Comparison of ENCODE assay signal across 8 cellular contexts in genomic region chr17:64661041-64661730, GRCh38. TPM values are rescaled to one million over a fixed set of nuclear protein-coding genes. Genes with fewer than 3 reads are reported as not detected.
DNase-seq lines count a peak whose midpoint lies in the region; ATAC-seq, FAIRE-seq and TF ChIP-seq lines count a peak whose summit lies in the region.
"Not testable (repeated sequence)": the region's sequence is repeated elsewhere in the genome, so short reads cannot be mapped to it uniquely, and the experiment has no call there.

No MANE protein-coding gene starts in this region.

- H3K4me3 Mint-ChIP-seq in IgD-negative memory B cell (peak overlapping the region; percentile 95 to 99 (median 98)), endodermal cell (peak overlapping the region; percentile 98)
- H3K4me3 Mint-ChIP-seq in activated T-helper 1 cell treated with anti-CD3 and anti-CD28 coated beads, Interleukin-12 subunit alpha, Interleukin-12 subunit beta, Interleukin-2, Interleukin-4 antibody, amounts not matched to agents 30 ng/mL and 10 ng/mL and 1 ng/mL, durations not matched to agents 14 hours and 24 hours and 36 hours = peak overlapping the region; percentile 95

- TF ChIP-seq POLR2A in spleen (IDR thresholded peaks at IDR 0.05) = not testable (repeated sequence)

- not testable (repeated sequence) for H3K27me3 Mint-ChIP-seq in IgD-negative memory B cell; activated T-helper 1 cell treated with anti-CD3 and anti-CD28 coated beads, Interleukin-12 subunit alpha, Interleukin-12 subunit beta, Interleukin-2, Interleukin-4 antibody, amounts not matched to agents 30 ng/mL and 10 ng/mL and 1 ng/mL, durations not matched to agents 14 hours and 24 hours and 36 hours (ENCODE audit: insufficient read depth); endodermal cell (ENCODE audit: insufficient read depth)

- H3K27ac ChIP-seq in endodermal cell (ENCODE audit: low read depth, low read length) = not testable (repeated sequence)
- H3K27ac ChIP-seq in lower lobe of right lung (peak overlapping the region; percentile 92), spleen (peak overlapping the region; percentile 86 to 98 (median 96)), upper lobe of right lung (peak overlapping the region; percentile 91)

- peak overlapping the region; percentile 63 for H3K9ac ChIP-seq in endodermal cell (ENCODE audit: extremely low read depth, low read length, poor library complexity, severe bottlenecking)

- H3K36me3 ChIP-seq in endodermal cell (ENCODE audit: control insufficient read depth, insufficient read depth, low read length); lower lobe of right lung; spleen; upper lobe of right lung: not testable (repeated sequence)

- ATAC-seq in lower lobe of right lung (peak; percentile 10 to 34), upper lobe of right lung (peak; percentile 9)

- H3K9me3 Mint-ChIP-seq in IgD-negative memory B cell; activated T-helper 1 cell treated with anti-CD3 and anti-CD28 coated beads, Interleukin-12 subunit alpha, Interleukin-12 subunit beta, Interleukin-2, Interleukin-4 antibody, amounts not matched to agents 30 ng/mL and 10 ng/mL and 1 ng/mL, durations not matched to agents 14 hours and 24 hours and 36 hours; endodermal cell: not testable (repeated sequence)

- H3K4me1 ChIP-seq in endodermal cell (ENCODE audit: control insufficient read depth, insufficient read depth, low read length) = not testable (repeated sequence)
- peaks cover 42% of the 10 kb centered on the region for H3K4me1 ChIP-seq in lower lobe of right lung
- peaks cover 25 to 60% (median 47%) of the 10 kb centered on the region in 6 donors for H3K4me1 ChIP-seq in spleen
- H3K4me1 ChIP-seq in upper lobe of right lung = peaks cover 45% of the 10 kb centered on the region

- peak overlapping the region; percentile 85 for H3K4me3 ChIP-seq in endodermal cell (ENCODE audit: low read length)
- H3K4me3 ChIP-seq in lower lobe of right lung = peak overlapping the region; percentile 69
- peak overlapping the region; percentile 47 to 86 (median 64) for H3K4me3 ChIP-seq in spleen
- peak overlapping the region; percentile 69 for H3K4me3 ChIP-seq in upper lobe of right lung

- DNase-seq in GM18507 (ENCODE audit: extremely low spot score, insufficient read length, low read depth) = not testable (repeated sequence)
- DNase-seq in SK-N-DZ (ENCODE audit: low spot score) = peak; percentile 22
- DNase-seq in activated T-helper 1 cell treated with anti-CD3 and anti-CD28 coated beads, Interleukin-12 subunit alpha, Interleukin-12 subunit beta, Interleukin-2, Interleukin-4 antibody, amounts not matched to agents 30 ng/mL and 10 ng/mL and 1 ng/mL, durations not matched to agents 14 hours and 24 hours and 36 hours (ENCODE audit: low spot score) = peak; percentile 10
- DNase-seq in endodermal cell = peak; percentile 74
- DNase-seq in lower lobe of right lung = peak; percentile 51
- peak; percentile 84 for DNase-seq in spleen
- peak; percentile 67 for DNase-seq in upper lobe of right lung

- not testable (repeated sequence) for TF ChIP-seq CTCF in endodermal cell (conservative IDR thresholded peaks at IDR 0.05); lower lobe of right lung (IDR thresholded peaks at IDR 0.05); spleen (IDR thresholded peaks at IDR 0.05 in 8 of 11, conservative IDR thresholded peaks at IDR 0.05 in 3 of 11); upper lobe of right lung (IDR thresholded peaks at IDR 0.05)

- not testable (repeated sequence) for H3K9me3 ChIP-seq in endodermal cell (ENCODE audit: control insufficient read depth, low read length); lower lobe of right lung; spleen; upper lobe of right lung

- H3K36me3 Mint-ChIP-seq in IgD-negative memory B cell; activated T-helper 1 cell treated with anti-CD3 and anti-CD28 coated beads, Interleukin-12 subunit alpha, Interleukin-12 subunit beta, Interleukin-2, Interleukin-4 antibody, amounts not matched to agents 30 ng/mL and 10 ng/mL and 1 ng/mL, durations not matched to agents 14 hours and 24 hours and 36 hours (ENCODE audit: low read depth); endodermal cell (ENCODE audit: low read depth): not testable (repeated sequence)

- intact Hi-C loops in activated T-helper 1 cell treated with anti-CD3 and anti-CD28 coated beads, Interleukin-12 subunit alpha, Interleukin-12 subunit beta, Interleukin-2, Interleukin-4 antibody, amounts not matched to agents 30 ng/mL and 10 ng/mL and 1 ng/mL, durations not matched to agents 14 hours and 24 hours and 36 hours (cut with micrococcal nuclease) = loop anchor here (1.0 to 5.0 kb wide), 2 partner anchors 51 to 164 kb away; partner anchors contain the start of gene POLG2
- intact Hi-C loops in lower lobe of right lung (cut with DNase I); spleen (cut with DNase I; ENCODE audit: low total_unique reads); upper lobe of right lung (cut with DNase I): not testable (repeated sequence)

- WGBS in endodermal cell (ENCODE audit: insufficient coverage in 1 of 2, insufficient read length in 1 of 2), 2 experiments = 0% methylated on average over 21 to 35 of the region's 35 CpGs
- WGBS in spleen, 5 donors = 0 to 1% (median 1%) methylated on average over 30 to 35 of the region's 35 CpGs

- not testable (repeated sequence) for H3K27me3 ChIP-seq in endodermal cell (ENCODE audit: control insufficient read depth, insufficient read depth, low read length, poor library complexity, severe bottlenecking); lower lobe of right lung (ENCODE audit: low read depth); spleen (replicated peaks in 1 of 7); upper lobe of right lung

- H3K27ac Mint-ChIP-seq in IgD-negative memory B cell (peak overlapping the region; percentile 92 to 96 (median 95)), endodermal cell (peak overlapping the region; percentile 96)
- peak overlapping the region; percentile 94 for H3K27ac Mint-ChIP-seq in activated T-helper 1 cell treated with anti-CD3 and anti-CD28 coated beads, Interleukin-12 subunit alpha, Interleukin-12 subunit beta, Interleukin-2, Interleukin-4 antibody, amounts not matched to agents 30 ng/mL and 10 ng/mL and 1 ng/mL, durations not matched to agents 14 hours and 24 hours and 36 hours

- FAIRE-seq in GM18507 (lab: Jason Lieb, UNC) = peak; percentile 56

- H3K4me1 Mint-ChIP-seq in IgD-negative memory B cell (peaks cover 28 to 35% (median 33%) of the 10 kb centered on the region in 3 donors), endodermal cell (peaks cover 12% of the 10 kb centered on the region)
- peaks cover 33% of the 10 kb centered on the region for H3K4me1 Mint-ChIP-seq in activated T-helper 1 cell treated with anti-CD3 and anti-CD28 coated beads, Interleukin-12 subunit alpha, Interleukin-12 subunit beta, Interleukin-2, Interleukin-4 antibody, amounts not matched to agents 30 ng/mL and 10 ng/mL and 1 ng/mL, durations not matched to agents 14 hours and 24 hours and 36 hours (ENCODE audit: low read depth)

RNA-seq across cellular contexts. Expression of gene SMURF2, which starts 0.9 kb away (rescaled TPM):
- 3.2 TPM for polyA plus RNA-seq in IgD-negative memory B cell
- 12.5 and 17.0 TPM in 2 replicates for polyA plus RNA-seq in SK-N-DZ (2014; cell fraction: cytosol; rRNA removed)
- polyA plus RNA-seq in SK-N-DZ (2014; cell fraction: nucleus; rRNA removed) = 20.7 and 21.7 TPM in 2 replicates
- 10.8 and 11.1 TPM in 2 replicates for total RNA-seq in activated T-helper 1 cell treated with anti-CD3 and anti-CD28 coated beads, Interleukin-12 subunit alpha, Interleukin-12 subunit beta, Interleukin-2, Interleukin-4 antibody, amounts not matched to agents 30 ng/mL and 10 ng/mL and 1 ng/mL, durations not matched to agents 14 hours and 24 hours and 36 hours
- 10 to 100 TPM; 33.6 to 34.1 TPM for total RNA-seq in endodermal cell
- polyA plus RNA-seq in endodermal cell (2013, experiment 1 of 2) = 25.2 TPM
- 27.9 TPM for polyA plus RNA-seq in endodermal cell (2013, experiment 2 of 2)
- total RNA-seq in lower lobe of right lung = 39.6 TPM
- total RNA-seq in spleen = 10 to 100 TPM; 22.7 to 35.7 (median 28.0) TPM
- polyA plus RNA-seq in spleen = 1 to 10 TPM; 5.4 to 6.5 (median 5.9) TPM
- 44.9 TPM for total RNA-seq in upper lobe of right lung
